1 cellular context compared by ENCODE assay signal in the genomic region with DNA sequence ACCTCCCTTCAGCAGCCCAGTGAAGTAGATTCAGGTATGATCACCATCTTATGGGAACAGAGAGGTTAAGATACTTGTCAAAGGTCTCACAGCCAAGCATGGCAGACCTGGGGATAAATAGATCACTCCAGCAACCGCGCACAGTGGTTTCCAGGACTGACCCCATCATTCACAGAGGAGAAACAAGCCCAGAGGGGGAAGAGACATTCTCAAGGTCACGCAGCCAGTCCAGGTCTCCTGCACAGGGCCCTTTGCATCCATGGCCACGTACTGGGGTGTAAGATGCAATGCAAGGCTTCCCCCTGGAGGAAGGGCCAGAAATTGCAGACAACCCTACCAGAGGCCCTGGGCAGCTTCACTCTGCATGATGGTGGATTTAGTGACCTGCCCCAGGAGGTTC.
TF ChIP-seq lines count a peak whose summit lies in the region.

No MANE protein-coding gene starts in this region.

TF ChIP-seq in WTC11, 78 proteins besides CTCF, POLR2A, EP300 and RAD21 (continued from another document):
- no peak for TF ChIP-seq E2F5 (CRISPR knock-in tag; IDR thresholded peaks at IDR 0.05)
- no peak for TF ChIP-seq NR2C2 (CRISPR knock-in tag; IDR thresholded peaks at IDR 0.05)
TF ChIP-seq in WTC11: peak in this region for 0.
